In genomic region chr21:21111309-21111920, GRCh38 we compare ENCODE assay signal across 19 cellular contexts.
"Had no signal": no experiment of that assay in that cellular context is flagged by ENCODE, and none has a peak within 500 bp of the region (broad histone marks: within the 10 kb centered on the region; RNA-seq: fewer than 3 reads in every experiment).

No MANE protein-coding gene starts in this region.

- H3K9me3 ChIP-seq: colonic mucosa, esophagus muscularis mucosa, psoas muscle, right lobe of liver had no signal

- H3K4me3 Mint-ChIP-seq: activated naive CD8-positive, alpha-beta T cell treated with anti-CD3 and anti-CD28 coated beads, Interleukin-2, amount 10 ng/mL, durations not matched to agents 7 days and 5 days; activated T-helper 1 cell treated with anti-CD3 and anti-CD28 coated beads, Interleukin-12 subunit alpha, Interleukin-12 subunit beta, Interleukin-2, Interleukin-4 antibody, amounts not matched to agents 30 ng/mL and 10 ng/mL and 1 ng/mL, durations not matched to agents 14 hours and 24 hours and 36 hours; brain; nephron had no signal

- H3K4me2 ChIP-seq: hepatocyte, smooth muscle cell had no signal

- H3K27ac Mint-ChIP-seq: activated naive CD8-positive, alpha-beta T cell treated with anti-CD3 and anti-CD28 coated beads, Interleukin-2, amount 10 ng/mL, durations not matched to agents 7 days and 5 days; activated T-helper 1 cell treated with anti-CD3 and anti-CD28 coated beads, Interleukin-12 subunit alpha, Interleukin-12 subunit beta, Interleukin-2, Interleukin-4 antibody, amounts not matched to agents 30 ng/mL and 10 ng/mL and 1 ng/mL, durations not matched to agents 14 hours and 24 hours and 36 hours; brain; nephron had no signal

- H3K36me3 ChIP-seq: colonic mucosa, esophagus muscularis mucosa, right lobe of liver had no signal

- H3K27me3 ChIP-seq: colonic mucosa, esophagus muscularis mucosa, hepatocyte, right lobe of liver had no signal

- H3K4me1 ChIP-seq: colonic mucosa, esophagus muscularis mucosa, psoas muscle, right lobe of liver had no signal

- H3K27me3 Mint-ChIP-seq: activated naive CD8-positive, alpha-beta T cell treated with anti-CD3 and anti-CD28 coated beads, Interleukin-2, amount 10 ng/mL, durations not matched to agents 7 days and 5 days; brain had no signal

- H3K4me1 Mint-ChIP-seq: activated naive CD8-positive, alpha-beta T cell treated with anti-CD3 and anti-CD28 coated beads, Interleukin-2, amount 10 ng/mL, durations not matched to agents 7 days and 5 days; nephron had no signal

- ATAC-seq: left lobe of liver; psoas muscle; right lobe of liver; stimulated activated naive CD8-positive, alpha-beta T cell treated with anti-CD3 and anti-CD28 coated beads, Interleukin-15, Interleukin-2, amounts not matched to agents 100 U/mL and 50 U/mL, for 24 hours had no signal

- H3K9me3 Mint-ChIP-seq: activated naive CD8-positive, alpha-beta T cell treated with anti-CD3 and anti-CD28 coated beads, Interleukin-2, amount 10 ng/mL, durations not matched to agents 7 days and 5 days; activated T-helper 1 cell treated with anti-CD3 and anti-CD28 coated beads, Interleukin-12 subunit alpha, Interleukin-12 subunit beta, Interleukin-2, Interleukin-4 antibody, amounts not matched to agents 30 ng/mL and 10 ng/mL and 1 ng/mL, durations not matched to agents 14 hours and 24 hours and 36 hours; brain; nephron had no signal

- H3K79me2 ChIP-seq: hepatocyte had no signal

- H3K27ac ChIP-seq: colonic mucosa, esophagus muscularis mucosa, hepatocyte, psoas muscle, right lobe of liver had no signal

- H3K36me3 Mint-ChIP-seq: activated naive CD8-positive, alpha-beta T cell treated with anti-CD3 and anti-CD28 coated beads, Interleukin-2, amount 10 ng/mL, durations not matched to agents 7 days and 5 days; brain had no signal

- H2AFZ ChIP-seq: hepatocyte had no signal

- H3K4me3 ChIP-seq: colonic mucosa, esophagus muscularis mucosa, hepatocyte, psoas muscle, right lobe of liver, smooth muscle cell had no signal

- DNase-seq: activated CD4-positive, CD25-positive, alpha-beta regulatory T cell treated with anti-CD3 and anti-CD28 coated beads, Interleukin-2, amount 50 U/mL, for 72 hours; activated naive CD4-positive, alpha-beta T cell; activated naive CD8-positive, alpha-beta T cell treated with anti-CD3 and anti-CD28 coated beads, Interleukin-2, amount 10 ng/mL, durations not matched to agents 7 days and 5 days; central memory CD4-positive, alpha-beta T cell; colonic mucosa; effector CD4-positive, alpha-beta T cell; occipital lobe; psoas muscle; right lobe of liver; stimulated activated naive CD8-positive, alpha-beta T cell treated with anti-CD3 and anti-CD28 coated beads, Interleukin-15, Interleukin-2, amounts not matched to agents 100 U/mL and 50 U/mL, for 24 hours; T-helper 9 cell; trophoblast cell had no signal
